5 cellular contexts compared by ENCODE assay signal in the genomic region with DNA sequence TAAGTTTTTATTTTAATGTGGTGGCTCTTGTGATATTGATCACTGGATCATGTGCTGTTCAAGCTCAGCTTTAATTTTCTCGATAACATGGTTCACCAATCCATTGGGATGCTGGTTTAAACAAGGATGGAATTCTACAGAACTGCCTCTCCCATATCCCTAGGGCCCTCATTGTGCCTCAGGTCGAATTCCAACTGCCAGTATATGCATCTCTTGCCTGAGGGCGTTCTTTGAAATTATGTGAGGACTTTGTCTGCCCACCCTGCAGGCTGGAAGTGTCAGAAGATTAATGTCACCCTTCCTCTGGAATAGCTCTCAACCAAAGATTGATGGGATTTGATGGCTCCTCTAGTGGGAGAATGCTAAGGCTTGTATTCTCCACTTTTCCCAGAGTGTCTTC.
"Had no signal": no experiment of that assay in that cellular context is flagged by ENCODE, and none has a peak within 500 bp of the region (broad histone marks: within the 10 kb centered on the region; RNA-seq: fewer than 3 reads in every experiment).

No MANE protein-coding gene starts in this region.

- H3K4me1 Mint-ChIP-seq: IgD-negative memory B cell had no signal

- H3K27me3 Mint-ChIP-seq: IgD-negative memory B cell had no signal

- DNase-seq: GM23248, GOT3, H7, HFFc6 had no signal

- H3K4me3 Mint-ChIP-seq: HFFc6, IgD-negative memory B cell had no signal

- H3K27ac Mint-ChIP-seq: HFFc6, IgD-negative memory B cell had no signal

- H3K9me3 Mint-ChIP-seq: HFFc6 had no signal
